ENCODE assay signal across 15 cellular contexts in genomic region chr9:89640801-89641200, GRCh38. TPM values are rescaled to one million over a fixed set of nuclear protein-coding genes. Genes with fewer than 3 reads are reported as not detected.
"Had no signal": no experiment of that assay in that cellular context is flagged by ENCODE, and none has a peak within 500 bp of the region (broad histone marks: within the 10 kb centered on the region; RNA-seq: fewer than 3 reads in every experiment).

No MANE protein-coding gene starts in this region.

- H3K27me3 ChIP-seq: right atrium auricular region, thyroid gland had no signal

- H3K36me3 Mint-ChIP-seq: activated naive CD8-positive, alpha-beta T cell treated with anti-CD3 and anti-CD28 coated beads for 36 hours; brain; naive thymus-derived CD8-positive, alpha-beta T cell had no signal

- H3K4me3 ChIP-seq: mucosa of descending colon, right atrium auricular region, thyroid gland had no signal

- H3K36me3 ChIP-seq: right atrium auricular region, thyroid gland had no signal

- H3K9me3 ChIP-seq: mucosa of descending colon, right atrium auricular region, thyroid gland had no signal

- H3K4me3 Mint-ChIP-seq: activated CD4-positive, alpha-beta T cell treated with anti-CD3 and anti-CD28 coated beads, Interleukin-2, amount 10 ng/mL, durations not matched to agents 7 days and 5 days; activated naive CD8-positive, alpha-beta T cell treated with anti-CD3 and anti-CD28 coated beads for 36 hours; brain; central memory CD8-positive, alpha-beta T cell; naive thymus-derived CD8-positive, alpha-beta T cell; T-helper 2 cell treated with Interferon-gamma antibody and Interleukin-4, amounts not matched to agents 5 μg/mL and 100 μg/mL, for 36 hours had no signal

- DNase-seq: activated CD4-positive, alpha-beta T cell treated with anti-CD3 and anti-CD28 coated beads, Interleukin-2, amount 10 ng/mL, durations not matched to agents 7 days and 5 days; activated CD8-positive, alpha-beta memory T cell treated with anti-CD3 and anti-CD28 coated beads, Interleukin-2, amount 50 U/mL, for 48 hours; activated gamma-delta T cell treated with Interleukin-2 at 50 U/mL for 16 hours; activated naive CD8-positive, alpha-beta T cell treated with anti-CD3 and anti-CD28 coated beads for 36 hours; effector memory CD4-positive, alpha-beta T cell; foreskin melanocyte; mucosa of descending colon; naive thymus-derived CD8-positive, alpha-beta T cell; SW 1271; thyroid gland had no signal

- H3K27ac Mint-ChIP-seq: activated CD4-positive, alpha-beta T cell treated with anti-CD3 and anti-CD28 coated beads, Interleukin-2, amount 10 ng/mL, durations not matched to agents 7 days and 5 days; activated naive CD8-positive, alpha-beta T cell treated with anti-CD3 and anti-CD28 coated beads for 36 hours; T-helper 2 cell treated with Interferon-gamma antibody and Interleukin-4, amounts not matched to agents 5 μg/mL and 100 μg/mL, for 36 hours had no signal

- H3K9me3 Mint-ChIP-seq: activated CD4-positive, alpha-beta T cell treated with anti-CD3 and anti-CD28 coated beads, Interleukin-2, amount 10 ng/mL, durations not matched to agents 7 days and 5 days; central memory CD8-positive, alpha-beta T cell; T-helper 2 cell treated with Interferon-gamma antibody and Interleukin-4, amounts not matched to agents 5 μg/mL and 100 μg/mL, for 36 hours had no signal

- H3K4me1 Mint-ChIP-seq: activated CD4-positive, alpha-beta T cell treated with anti-CD3 and anti-CD28 coated beads, Interleukin-2, amount 10 ng/mL, durations not matched to agents 7 days and 5 days; activated naive CD8-positive, alpha-beta T cell treated with anti-CD3 and anti-CD28 coated beads for 36 hours; central memory CD8-positive, alpha-beta T cell; naive thymus-derived CD8-positive, alpha-beta T cell had no signal

- ATAC-seq: naive thymus-derived CD8-positive, alpha-beta T cell had no signal

- H3K27ac ChIP-seq: thyroid gland had no signal

RNA-seq across cellular contexts. Expression of gene GADD45G, which starts 36.0 kb away (rescaled TPM):
- total RNA-seq: SK-MEL-5 had no signal
